ENCODE assay signal across 30 cellular contexts in the genomic region with DNA sequence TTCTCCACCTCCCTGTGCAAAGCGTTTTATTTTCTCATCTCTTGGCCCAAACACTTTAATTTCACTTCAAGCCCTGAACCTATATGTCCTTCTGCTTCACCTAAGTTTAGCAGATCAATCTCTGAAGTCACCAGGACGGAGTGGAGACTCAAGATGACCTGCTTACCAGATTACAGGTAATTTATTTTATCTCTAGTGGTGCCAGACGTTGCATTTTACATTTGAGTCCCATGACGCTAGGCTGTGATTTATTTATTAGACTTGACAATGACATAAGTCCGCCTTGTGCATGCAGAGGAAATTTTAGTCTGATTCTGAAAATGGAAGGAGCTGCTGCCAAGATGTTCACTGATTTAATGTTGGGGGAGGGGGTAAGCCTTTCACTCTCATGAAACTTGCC.
"Had no signal": no experiment of that assay in that cellular context is flagged by ENCODE, and none has a peak within 500 bp of the region (broad histone marks: within the 10 kb centered on the region; RNA-seq: fewer than 3 reads in every experiment).

No MANE protein-coding gene starts in this region.

- H3K27me3 ChIP-seq: neural progenitor cell, ovary, right lobe of liver, sigmoid colon, testis, uterus had no signal

- H3K27ac Mint-ChIP-seq: naive thymus-derived CD4-positive, alpha-beta T cell; natural killer cell; nephron progenitor cell; progenitor cell of endocrine pancreas; stimulated activated effector memory CD8-positive, alpha-beta T cell treated with anti-CD3 and anti-CD28 coated beads, Interleukin-12 subunit alpha, Interleukin-12 subunit beta, amount 100 ng/mL, for 72 hours; stimulated activated naive B cell treated with anti-CD40 and anti-IgM and Interleukin-4, amounts not matched to agents 10 μg/mL and 1 μg/mL and 100 μg/mL, for 72 hours; stimulated activated naive CD8-positive, alpha-beta T cell treated with anti-CD3 and anti-CD28 coated beads, Interleukin-15, Interleukin-2, amounts not matched to agents 100 ng/mL and 50 ng/mL, for 24 hours; type B pancreatic cell had no signal

- H3K79me2 ChIP-seq: parathyroid adenoma had no signal

- H3K4me1 ChIP-seq: psoas muscle, right lobe of liver, sigmoid colon, suprapubic skin, testis, tibial artery, transverse colon, upper lobe of right lung, uterus had no signal

- H2AFZ ChIP-seq: neural progenitor cell, parathyroid adenoma had no signal

- H3K4me3 ChIP-seq: neural progenitor cell, ovary, psoas muscle, right lobe of liver, sigmoid colon, suprapubic skin, testis, tibial artery, transverse colon, upper lobe of right lung, uterus had no signal

- H3K9me3 ChIP-seq: right lobe of liver, sigmoid colon, suprapubic skin, testis, tibial artery, transverse colon, upper lobe of right lung, uterus had no signal

- H3K9ac ChIP-seq: neural progenitor cell, parathyroid adenoma had no signal

- H3K4me1 Mint-ChIP-seq: naive thymus-derived CD4-positive, alpha-beta T cell; natural killer cell; stimulated activated effector memory CD8-positive, alpha-beta T cell treated with anti-CD3 and anti-CD28 coated beads, Interleukin-12 subunit alpha, Interleukin-12 subunit beta, amount 100 ng/mL, for 72 hours had no signal

- DNase-seq: naive thymus-derived CD4-positive, alpha-beta T cell; natural killer cell; nephron progenitor cell; occipital lobe; ovary; posterior cingulate gyrus; psoas muscle; right cardiac atrium; sigmoid colon; small intestine; stimulated activated CD4-positive, alpha-beta T cell treated with anti-CD3 and anti-CD28 coated beads, Interleukin-15, amount 100 ng/mL, for 24 hours; stimulated activated CD4-positive, alpha-beta T cell treated with anti-CD3 and anti-CD28 coated beads, Interleukin-2, amount 100 ng/mL, for 24 hours; stimulated activated CD4-positive, alpha-beta T cell treated with anti-CD3 and anti-CD28 coated beads, Interleukin-2, amount 100 ng/mL, for 48 hours; stimulated activated CD4-positive, alpha-beta T cell treated with anti-CD3 and anti-CD28 coated beads, Interleukin-4, amount 100 ng/mL, for 24 hours; stimulated activated naive B cell treated with anti-CD40 and anti-IgM and Interleukin-4, amounts not matched to agents 10 μg/mL and 1 μg/mL and 100 μg/mL, for 72 hours; stimulated activated naive CD4-positive, alpha-beta T cell treated with Interleukin-2 at 50 U/mL for 16 hours; substantia nigra; testis; tibial artery; transverse colon; upper lobe of right lung; uterus had no signal

- H3K9me3 Mint-ChIP-seq: natural killer cell; stimulated activated effector memory CD8-positive, alpha-beta T cell treated with anti-CD3 and anti-CD28 coated beads, Interleukin-12 subunit alpha, Interleukin-12 subunit beta, amount 100 ng/mL, for 72 hours; stimulated activated naive CD8-positive, alpha-beta T cell treated with anti-CD3 and anti-CD28 coated beads, Interleukin-15, Interleukin-2, amounts not matched to agents 100 ng/mL and 50 ng/mL, for 24 hours; type B pancreatic cell had no signal

- H3K36me3 ChIP-seq: neural progenitor cell, ovary, right lobe of liver, sigmoid colon, suprapubic skin, tibial artery, transverse colon, upper lobe of right lung, uterus had no signal

- H3K4me2 ChIP-seq: neural progenitor cell had no signal

- H3K36me3 Mint-ChIP-seq: naive thymus-derived CD4-positive, alpha-beta T cell; natural killer cell; stimulated activated effector memory CD8-positive, alpha-beta T cell treated with anti-CD3 and anti-CD28 coated beads, Interleukin-12 subunit alpha, Interleukin-12 subunit beta, amount 100 ng/mL, for 72 hours; stimulated activated naive B cell treated with anti-CD40 and anti-IgM and Interleukin-4, amounts not matched to agents 10 μg/mL and 1 μg/mL and 100 μg/mL, for 72 hours; type B pancreatic cell had no signal

- H3K4me3 Mint-ChIP-seq: naive thymus-derived CD4-positive, alpha-beta T cell; natural killer cell; nephron progenitor cell; stimulated activated effector memory CD8-positive, alpha-beta T cell treated with anti-CD3 and anti-CD28 coated beads, Interleukin-12 subunit alpha, Interleukin-12 subunit beta, amount 100 ng/mL, for 72 hours; stimulated activated naive B cell treated with anti-CD40 and anti-IgM and Interleukin-4, amounts not matched to agents 10 μg/mL and 1 μg/mL and 100 μg/mL, for 72 hours; stimulated activated naive CD8-positive, alpha-beta T cell treated with anti-CD3 and anti-CD28 coated beads, Interleukin-15, Interleukin-2, amounts not matched to agents 100 ng/mL and 50 ng/mL, for 24 hours; type B pancreatic cell had no signal

- H3K27ac ChIP-seq: neural progenitor cell, ovary, parathyroid adenoma, psoas muscle, right lobe of liver, sigmoid colon, suprapubic skin, testis, tibial artery, transverse colon, upper lobe of right lung, uterus had no signal
